Comparison of ENCODE assay signal across 1 cellular context in genomic region chr11:67371549-67372231, GRCh38.
TF ChIP-seq lines count a peak whose summit lies in the region.

No MANE protein-coding gene starts in this region.

TF ChIP-seq in IMR-90, 13 proteins besides CTCF, POLR2A, EP300 and RAD21:
- TF ChIP-seq MXI1 (IDR thresholded peaks at IDR 0.05; ENCODE audit: borderline replicate concordance, low read depth, low read length) (0 out of 2 replicates have a peak, but pooled peaks have one; percentile 47), FOS (IDR thresholded peaks at IDR 0.05; ENCODE audit: low read depth, low read length) (no peak), SMC3 (IDR thresholded peaks at IDR 0.05; ENCODE audit: low read depth, low read length) (peak; percentile 59), RCOR1 (IDR thresholded peaks at IDR 0.05; ENCODE audit: insufficient replicate concordance, low read length) (no peak), BHLHE40 (IDR thresholded peaks at IDR 0.05; ENCODE audit: low read depth, low read length) (no peak), CHD1 (IDR thresholded peaks at IDR 0.05; ENCODE audit: low read depth, low read length) (no peak; the same call in 1 of the 2 replicates), MAZ (IDR thresholded peaks at IDR 0.05; ENCODE audit: borderline replicate concordance, low read depth, low read length) (peak; percentile 60; the same call in 1 of the 2 replicates), NFE2L2 (IDR thresholded peaks at IDR 0.05; ENCODE audit: low read depth, low read length) (no peak), RFX5 (IDR thresholded peaks at IDR 0.05; ENCODE audit: low read depth, low read length) (no peak)
- TF ChIP-seq, protein P1, sequence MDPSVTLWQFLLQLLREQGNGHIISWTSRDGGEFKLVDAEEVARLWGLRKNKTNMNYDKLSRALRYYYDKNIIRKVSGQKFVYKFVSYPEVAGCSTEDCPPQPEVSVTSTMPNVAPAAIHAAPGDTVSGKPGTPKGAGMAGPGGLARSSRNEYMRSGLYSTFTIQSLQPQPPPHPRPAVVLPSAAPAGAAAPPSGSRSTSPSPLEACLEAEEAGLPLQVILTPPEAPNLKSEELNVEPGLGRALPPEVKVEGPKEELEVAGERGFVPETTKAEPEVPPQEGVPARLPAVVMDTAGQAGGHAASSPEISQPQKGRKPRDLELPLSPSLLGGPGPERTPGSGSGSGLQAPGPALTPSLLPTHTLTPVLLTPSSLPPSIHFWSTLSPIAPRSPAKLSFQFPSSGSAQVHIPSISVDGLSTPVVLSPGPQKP (IDR thresholded peaks at IDR 0.05; ENCODE audit: borderline replicate concordance, low read depth, low read length), result no peak
